ENCODE assay signal across 26 cellular contexts in the genomic region with DNA sequence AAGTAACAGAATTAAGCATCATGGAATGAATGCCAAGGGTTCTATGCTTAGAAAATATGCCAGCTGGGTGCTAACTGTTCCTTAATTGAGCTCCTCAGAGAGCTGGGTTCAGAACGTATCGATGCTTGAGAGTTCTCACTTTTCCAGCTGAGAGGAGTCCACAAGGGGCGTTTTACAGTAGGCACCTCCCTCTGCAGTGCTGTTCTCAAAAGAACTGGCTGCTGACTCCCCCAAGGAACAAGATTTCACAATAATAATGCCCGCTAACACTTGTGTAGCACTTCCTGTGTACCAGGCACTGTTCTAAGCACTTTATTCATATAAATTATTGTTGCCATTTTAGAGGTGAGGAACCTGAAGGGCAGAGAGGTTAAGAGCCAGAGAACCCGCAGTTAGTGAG. TPM values are rescaled to one million over a fixed set of nuclear protein-coding genes. Genes with fewer than 3 reads are reported as not detected.
A peak's percentile ranks its signal among the peaks of the same experiment; 100 is the strongest.
DNase-seq lines count a peak whose midpoint lies in the region; ATAC-seq, FAIRE-seq and TF ChIP-seq lines count a peak whose summit lies in the region.
"Had no signal": no experiment of that assay in that cellular context is flagged by ENCODE, and none has a peak within 500 bp of the region (broad histone marks: within the 10 kb centered on the region; RNA-seq: fewer than 3 reads in every experiment).

No MANE protein-coding gene starts in this region.

- no peaks in the 10 kb centered on the region for H4K20me1 ChIP-seq in endothelial cell of umbilical vein (replicated peaks; ENCODE audit: control insufficient read depth, extremely low read depth, insufficient read depth, low read length)
- H4K20me1 ChIP-seq: BLaER1 treated with 17β-estradiol and CSF1 and Interleukin-3, amounts not matched to agents 10 nM and 100 nM had no signal

- BruUV-seq in A673 (replicated peaks; lab: Mats Ljungman, UMichigan) (no TSS peak), endothelial cell of umbilical vein (replicated peaks; lab: Mats Ljungman, UMichigan) (no TSS peak)

- WGBS in upper lobe of left lung, 2 donors, result 34 to 36% methylated on average over 5 of the region's 5 CpGs

- peak; percentile 54 for DNase-seq in A673 (ENCODE audit: low spot score)
- peak; percentile 53 for DNase-seq in KBM-7
- peak; percentile 5 for DNase-seq in RPMI8226
- no peak for DNase-seq in endothelial cell of umbilical vein (ENCODE audit: low read depth, low spot score)
- no peak for DNase-seq in cerebellar cortex (ENCODE audit: low spot score)
- no peak for DNase-seq in upper lobe of left lung
- DNase-seq in hepatic stellate cell (ENCODE audit: low spot score), result no peak
- DNase-seq in NCI-H187 (lab: John Stamatoyannopoulos, UW), result no peak
- DNase-seq: activated CD4-positive, alpha-beta T cell treated with anti-CD3 and anti-CD28 coated beads, Interleukin-2, amount 10 ng/mL, durations not matched to agents 24 days and 14 days; activated naive CD4-positive, alpha-beta T cell treated with Interleukin-2 at 50 U/mL for 16 hours; activated T-cell treated with anti-CD3 and anti-CD28 coated beads, Interleukin-2, amount 50 U/mL, for 4 hours; anterior cingulate cortex; cortex of kidney; NCI-H146; NCI-H2171 treated with DMSO at 0.1 percent for 48 hours; NCI-H524; NK-92 treated with Interleukin-12 subunit alpha and Interleukin-12 subunit beta, amount 100 ng/mL, for 24 hours had no signal

- H3K9me3 ChIP-seq in A673 (ENCODE audit: low read depth, low read length, poor library complexity, severe bottlenecking), result no peaks in the 10 kb centered on the region
- no peaks in the 10 kb centered on the region for H3K9me3 ChIP-seq in endothelial cell of umbilical vein (replicated peaks; ENCODE audit: control insufficient read depth, insufficient read depth, low read length)
- no peaks in the 10 kb centered on the region for H3K9me3 ChIP-seq in upper lobe of left lung
- H3K9me3 ChIP-seq: A549; BLaER1 treated with 17β-estradiol and CSF1 and Interleukin-3, amounts not matched to agents 10 nM and 100 nM; prostate gland had no signal

- no peak for FAIRE-seq in endothelial cell of umbilical vein (lab: Jason Lieb, UNC)
- FAIRE-seq: A549, endometrium, GM12878 had no signal

- no peak overlapping the region for H3K9ac ChIP-seq in endothelial cell of umbilical vein (replicated peaks; ENCODE audit: extremely low read depth, insufficient read depth, low read length)
- H3K9ac ChIP-seq: BLaER1 treated with 17β-estradiol and CSF1 and Interleukin-3, amounts not matched to agents 10 nM and 100 nM had no signal

- H3K4me2 ChIP-seq in endothelial cell of umbilical vein (ENCODE audit: insufficient read depth, low read length), result no peak overlapping the region
- H3K4me2 ChIP-seq: A549 had no signal

- H3K4me3 ChIP-seq in A673 (ENCODE audit: low read depth, low read length, poor library complexity, severe bottlenecking) (no peak overlapping the region), endothelial cell of umbilical vein (replicated peaks in 1 of 3; ENCODE audit: insufficient read depth in 1 of 3, low read depth in 1 of 3, low read length in 3 of 3) (no peak overlapping the region), upper lobe of left lung (no peak overlapping the region)
- H3K4me3 ChIP-seq: A549; BLaER1 treated with 17β-estradiol and CSF1 and Interleukin-3, amounts not matched to agents 10 nM and 100 nM; cardiac muscle cell; GM12878; prostate gland; SK-N-MC had no signal

- no peaks in the 10 kb centered on the region for H3K79me2 ChIP-seq in endothelial cell of umbilical vein (ENCODE audit: control insufficient read depth, insufficient read depth, low read length)

- TF ChIP-seq CTCF in A673 (conservative IDR thresholded peaks at IDR 0.05; ENCODE audit: low read depth, low read length), result no peak
- TF ChIP-seq CTCF in endothelial cell of umbilical vein (IDR thresholded peaks at IDR 0.05; ENCODE audit: extremely low read depth in 1 of 2, insufficient read depth in 1 of 2, low read depth in 1 of 2, low read length in 2 of 2), result no peak
- TF ChIP-seq CTCF in upper lobe of left lung (IDR thresholded peaks at IDR 0.05), result no peak

- TF ChIP-seq EP300 in upper lobe of left lung (IDR thresholded peaks at IDR 0.05), result no peak

- in situ Hi-C loops in KBM-7 (cut with MboI; ENCODE audit: low pct_unique_long_range_greater_than_20kb, low sequenced_read_pairs), result no loop called here

- no peak for ATAC-seq in upper lobe of left lung (ENCODE audit: low FRiP score in 2 of 2)
- ATAC-seq: A549; activated T-cell treated with anti-CD3 and anti-CD28 coated beads, Interleukin-2, amount 50 U/mL, for 4 hours; GM12878 had no signal

- peak overlapping the region; percentile 27 for H2AFZ ChIP-seq in endothelial cell of umbilical vein (ENCODE audit: low read depth, low read length)

- intact Hi-C loops in A673 (cut with micrococcal nuclease; ENCODE audit: unreplicated experiment) (no loop called here), endothelial cell of umbilical vein (cut with micrococcal nuclease) (no loop called here)

- dilution Hi-C loops in endothelial cell of umbilical vein (cut with MboI; ENCODE audit: extremely low pct_ligation_motif_present, low sequenced_read_pairs), result no loop called here

- CTCF ChIA-PET in A673 (lab: Charles Lee), result no interaction called here
- CTCF ChIA-PET in endothelial cell of umbilical vein (lab: Charles Lee), result interaction anchor here (1.4 kb wide), 1 partner anchor 46 kb away, joined by 5 read pairs; no protein-coding TSS in a partner anchor

- POLR2A ChIA-PET in A673 (lab: Charles Lee; ENCODE audit: low non-redundant PET), result interaction anchor here (0.7 kb wide), 1 partner anchor 73 kb away, joined by 13 read pairs; no protein-coding TSS in a partner anchor
- POLR2A ChIA-PET in endothelial cell of umbilical vein (lab: Charles Lee), result no interaction called here

- H3K4me1 ChIP-seq in A673 (ENCODE audit: insufficient read depth, low read length, poor library complexity, severe bottlenecking) (no peaks in the 10 kb centered on the region), endothelial cell of umbilical vein (ENCODE audit: control insufficient read depth, extremely low read depth, insufficient read depth, low read length) (peaks cover 2% of the 10 kb centered on the region), upper lobe of left lung (no peaks in the 10 kb centered on the region)
- H3K4me1 ChIP-seq: A549, prostate gland had no signal

- H3K9me1 ChIP-seq in endothelial cell of umbilical vein (replicated peaks; ENCODE audit: control insufficient read depth, extremely low read depth, insufficient read depth, low read length), result no peaks in the 10 kb centered on the region

- TF ChIP-seq POLR2A in endothelial cell of umbilical vein (IDR thresholded peaks at IDR 0.05; ENCODE audit: low read depth, low read length) (no peak), upper lobe of left lung (IDR thresholded peaks at IDR 0.05) (no peak)

- H3K36me3 ChIP-seq in A673 (ENCODE audit: insufficient read depth, low read length, poor library complexity, severe bottlenecking), result no peaks in the 10 kb centered on the region
- H3K36me3 ChIP-seq in endothelial cell of umbilical vein (ENCODE audit: control insufficient read depth in 2 of 2, extremely low read depth in 1 of 2, insufficient read depth in 2 of 2, low read length in 2 of 2), result no peaks in the 10 kb centered on the region
- H3K36me3 ChIP-seq in upper lobe of left lung, result no peaks in the 10 kb centered on the region
- H3K36me3 ChIP-seq: BLaER1 treated with 17β-estradiol and CSF1 and Interleukin-3, amounts not matched to agents 10 nM and 100 nM; cardiac muscle cell; prostate gland had no signal

- H3K27ac ChIP-seq in A673 (ENCODE audit: low read depth, low read length, poor library complexity, severe bottlenecking) (no peak overlapping the region), endothelial cell of umbilical vein (ENCODE audit: insufficient read depth, low read depth, low read length) (no peak overlapping the region), upper lobe of left lung (no peak overlapping the region)
- H3K27ac ChIP-seq: A549; BLaER1 treated with 17β-estradiol and CSF1 and Interleukin-3, amounts not matched to agents 10 nM and 100 nM; cardiac muscle cell; prostate gland; SK-N-MC; VCaP had no signal

- H3K27me3 ChIP-seq in A673 (replicated peaks; ENCODE audit: insufficient read depth, low read depth, low read length, poor library complexity) (no peaks in the 10 kb centered on the region), endothelial cell of umbilical vein (ENCODE audit: control insufficient read depth in 2 of 2, insufficient read depth in 2 of 2, low read length in 2 of 2) (no peaks in the 10 kb centered on the region), upper lobe of left lung (no peaks in the 10 kb centered on the region)
- H3K27me3 ChIP-seq: BLaER1 treated with 17β-estradiol and CSF1 and Interleukin-3, amounts not matched to agents 10 nM and 100 nM; cardiac muscle cell had no signal

TF ChIP-seq in endothelial cell of umbilical vein, 7 proteins besides CTCF, POLR2A, EP300 and RAD21 (continues in another document):
- TF ChIP-seq JUN (IDR thresholded peaks at IDR 0.05; ENCODE audit: borderline replicate concordance, insufficient read depth, insufficient read length, low read depth) (no peak), GATA2 (IDR thresholded peaks at IDR 0.05; ENCODE audit: insufficient read depth, insufficient read length, low read depth, low read length) (no peak)

RNA-seq across cellular contexts. Expression of a gene that starts 18.1 kb away (rescaled TPM):
- total RNA-seq in A673 (2021), result 66.8 and 70.4 TPM in 2 replicates
- total RNA-seq in endothelial cell of umbilical vein, result 57.2 and 64.7 TPM in 2 replicates
- polyA plus RNA-seq in endothelial cell of umbilical vein, result 36.3 and 41.2 TPM in 2 replicates
- polyA plus RNA-seq in endothelial cell of umbilical vein (2011; cell fraction: cytosol; rRNA removed), result 43.5 and 52.9 TPM in 2 replicates
- polyA plus RNA-seq in endothelial cell of umbilical vein (2011; cell fraction: nucleus; rRNA removed), result 43.9 and 58.1 TPM in 2 replicates
- polyA plus RNA-seq in endothelial cell of umbilical vein (2012), result 28.2 and 36.8 TPM in 2 replicates
- polyA minus RNA-seq in endothelial cell of umbilical vein, result 56.0 and 66.7 TPM in 2 replicates
- 7.5 TPM for polyA minus RNA-seq in endothelial cell of umbilical vein (2011; cell fraction: cytosol; rRNA and poly(A)+ RNA removed)
- polyA minus RNA-seq in endothelial cell of umbilical vein (2011; cell fraction: nucleus; rRNA and poly(A)+ RNA removed), result 35.4 and 55.9 TPM in 2 replicates
- total RNA-seq in upper lobe of left lung, result 10 to 100 TPM in 5 of 6 donors, 1 to 10 TPM in 1; 8.2 to 17.0 (median 13.9) TPM

RNA-seq across cellular contexts. Expression of a gene that starts 37.1 kb away (rescaled TPM):
- 1.0 and 1.6 TPM in 2 replicates for total RNA-seq in A673 (2021)
- total RNA-seq in endothelial cell of umbilical vein, result 7.6 and 9.7 TPM in 2 replicates
- polyA plus RNA-seq in endothelial cell of umbilical vein, result 5.3 and 5.6 TPM in 2 replicates
- 5.3 and 5.6 TPM in 2 replicates for polyA plus RNA-seq in endothelial cell of umbilical vein (2011; cell fraction: cytosol; rRNA removed)
- 23.4 and 30.5 TPM in 2 replicates for polyA plus RNA-seq in endothelial cell of umbilical vein (2011; cell fraction: nucleus; rRNA removed)
- 2.5 and 4.8 TPM in 2 replicates for polyA plus RNA-seq in endothelial cell of umbilical vein (2012)
- polyA minus RNA-seq in endothelial cell of umbilical vein, result 7.1 and 7.3 TPM in 2 replicates
- polyA minus RNA-seq in endothelial cell of umbilical vein (2011; cell fraction: cytosol; rRNA and poly(A)+ RNA removed), result not detected
- 10.3 and 18.0 TPM in 2 replicates for polyA minus RNA-seq in endothelial cell of umbilical vein (2011; cell fraction: nucleus; rRNA and poly(A)+ RNA removed)
- total RNA-seq in upper lobe of left lung, result 1 to 10 TPM in 1 of 6 donors, under 1 TPM in 4, not detected in 1; 0.13 to 2.1 (median 0.15) TPM
- total RNA-seq: activated CD4-positive, alpha-beta T cell treated with anti-CD3 and anti-CD28 coated beads, Interleukin-2, amount 10 ng/mL, durations not matched to agents 24 days and 14 days; activated T-cell treated with anti-CD3 and anti-CD28 coated beads, Interleukin-2, amount 50 U/mL, for 4 hours; GM12878; kidney epithelial cell; prostate gland had no signal

Comparison
In these comparisons a context has a peak if more than half of its experiments do, and no peak if none do; other contexts are left out.
1. DNase-seq: peak in A673 (single experiment), KBM-7 (single experiment) and RPMI8226 (single experiment); none in endothelial cell of umbilical vein (single experiment), cerebellar cortex (single experiment), upper lobe of left lung (0 of 2), hepatic stellate cell (single experiment) and NCI-H187 (0 of 2).